ENCODE assay signal across 1 cellular context in the genomic region with DNA sequence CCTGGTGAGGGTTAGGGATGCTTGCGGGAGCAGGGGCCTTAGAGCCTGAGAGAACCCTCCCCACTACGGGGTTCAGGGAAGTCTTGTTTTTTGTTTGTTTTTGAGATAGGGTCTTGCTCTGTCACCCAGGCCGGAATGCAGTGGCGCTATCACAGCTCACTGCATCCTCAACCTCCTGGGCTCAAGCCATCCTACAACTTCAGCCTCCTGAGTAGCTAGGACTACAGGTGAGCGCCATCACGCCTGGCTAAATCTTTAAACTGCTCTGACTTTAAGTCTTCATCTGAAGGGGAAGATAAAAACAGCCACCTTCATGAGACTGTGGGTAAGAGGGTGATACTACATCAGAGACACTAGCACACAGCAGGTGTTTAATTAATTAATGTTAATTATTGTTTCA.
TF ChIP-seq lines count a peak whose summit lies in the region.

No MANE protein-coding gene starts in this region.

TF ChIP-seq in K562, 482 proteins besides CTCF, POLR2A, EP300 and RAD21:
- TF ChIP-seq, protein P1, sequence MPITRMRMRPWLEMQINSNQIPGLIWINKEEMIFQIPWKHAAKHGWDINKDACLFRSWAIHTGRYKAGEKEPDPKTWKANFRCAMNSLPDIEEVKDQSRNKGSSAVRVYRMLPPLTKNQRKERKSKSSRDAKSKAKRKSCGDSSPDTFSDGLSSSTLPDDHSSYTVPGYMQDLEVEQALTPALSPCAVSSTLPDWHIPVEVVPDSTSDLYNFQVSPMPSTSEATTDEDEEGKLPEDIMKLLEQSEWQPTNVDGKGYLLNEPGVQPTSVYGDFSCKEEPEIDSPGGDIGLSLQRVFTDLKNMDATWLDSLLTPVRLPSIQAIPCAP (CRISPR knock-in tag; IDR thresholded peaks at IDR 0.05; ENCODE audit: borderline replicate concordance), result 0 out of 2 replicates have a peak, but pooled peaks have one; percentile 15
- TF ChIP-seq MED1 (CRISPR knock-in tag; IDR thresholded peaks at IDR 0.05; ENCODE audit: borderline replicate concordance) (0 out of 2 replicates have a peak, but pooled peaks have one; percentile 55), KLF16 (IDR thresholded peaks at IDR 0.05) (no peak), PHF8 (IDR thresholded peaks at IDR 0.05; ENCODE audit: borderline replicate concordance, low read length) (0 out of 2 replicates have a peak, but pooled peaks have one; percentile 13), ZC3H4 (CRISPR knock-in tag; IDR thresholded peaks at IDR 0.05; ENCODE audit: borderline replicate concordance) (peak; percentile 81; the same call in 1 of the 2 replicates), SP1 (CRISPR knock-in tag; IDR thresholded peaks at IDR 0.05) (no peak)
